Comparison of ENCODE assay signal across 2 cellular contexts in genomic region chr2:235161565-235161964, GRCh38.
TF ChIP-seq lines count a peak whose summit lies in the region.

No MANE protein-coding gene starts in this region.

TF ChIP-seq in A549, 52 proteins besides CTCF, POLR2A, EP300 and RAD21 (continued from another document):
- TF ChIP-seq ATOH8 (CRISPR knock-in tag; IDR thresholded peaks at IDR 0.05; ENCODE audit: low read depth) (no peak), HES2 (IDR thresholded peaks at IDR 0.05) (no peak), CEBPB (IDR thresholded peaks at IDR 0.05) (no peak), NFE2L2 (conservative IDR thresholded peaks at IDR 0.05; ENCODE audit: low read length) (no peak), JUN (IDR thresholded peaks at IDR 0.05) (no peak), HOXB5 (CRISPR knock-in tag; IDR thresholded peaks at IDR 0.05) (no peak), POLR2AphosphoS2 (conservative IDR thresholded peaks at IDR 0.05; ENCODE audit: low read length) (no peak), BHLHE40 (IDR thresholded peaks at IDR 0.05; ENCODE audit: low read depth, low read length) (no peak), ZSCAN20 (CRISPR knock-in tag; IDR thresholded peaks at IDR 0.05) (no peak), RNF2 (IDR thresholded peaks at IDR 0.05; ENCODE audit: borderline replicate concordance, low read depth) (no peak)

TF ChIP-seq in K562, 482 proteins besides CTCF, POLR2A, EP300 and RAD21 (continued from another document):
- TF ChIP-seq HMGXB4 (CRISPR knock-in tag; IDR thresholded peaks at IDR 0.05), result no peak
